In genomic region chr13:86038490-86038889, GRCh38 we compare ENCODE assay signal across 9 cellular contexts.
"Had no signal": no experiment of that assay in that cellular context is flagged by ENCODE, and none has a peak within 500 bp of the region (broad histone marks: within the 10 kb centered on the region; RNA-seq: fewer than 3 reads in every experiment).

No MANE protein-coding gene starts in this region.

- H3K27ac Mint-ChIP-seq: IgD-negative memory B cell had no signal

- FAIRE-seq: HepG2, HTR-8/SVneo, K562 had no signal

- H3K9ac ChIP-seq: KMS-11 had no signal

- H3K4me3 Mint-ChIP-seq: IgD-negative memory B cell had no signal

- H3K4me1 Mint-ChIP-seq: IgD-negative memory B cell had no signal

- H3K4me2 ChIP-seq: KMS-11 had no signal

- H3K27me3 Mint-ChIP-seq: IgD-negative memory B cell had no signal

- H3K27ac ChIP-seq: HL-60, KMS-11 had no signal

- H3K4me3 ChIP-seq: K562 had no signal

- ATAC-seq: HepG2, K562 had no signal

- DNase-seq: IMR-90, KBM-7, KG1 had no signal

- H3K36me3 Mint-ChIP-seq: IgD-negative memory B cell had no signal
